Comparison of ENCODE assay signal across 11 cellular contexts in genomic region chr4:148030486-148030885, GRCh38.
DNase-seq lines count a peak whose midpoint lies in the region; ATAC-seq and TF ChIP-seq lines count a peak whose summit lies in the region.
"Had no signal": no experiment of that assay in that cellular context is flagged by ENCODE, and none has a peak within 500 bp of the region (broad histone marks: within the 10 kb centered on the region; RNA-seq: fewer than 3 reads in every experiment).

No MANE protein-coding gene starts in this region.

- no peak for TF ChIP-seq POLR2A in HCT116 (IDR thresholded peaks at IDR 0.05; ENCODE audit: borderline replicate concordance, extremely low read depth, insufficient read depth, insufficient read length)

- peak; percentile 24 to 34 for DNase-seq in AML-193 (lab: John Stamatoyannopoulos, UW)
- no peak for DNase-seq in HCT116 (ENCODE audit: low read depth, low spot score)
- peak; percentile 61 for DNase-seq in astrocyte of the spinal cord (ENCODE audit: low read depth, low spot score)
- DNase-seq in mesenchymal stem cell = peak; percentile 76
- DNase-seq in glomerular visceral epithelial cell (ENCODE audit: extremely low spot score) = no peak
- no peak for DNase-seq in NCI-H2029 treated with DMSO at 0.1 percent for 48 hours (lab: John Stamatoyannopoulos, UW)
- DNase-seq: amygdala, Caco-2, sigmoid colon had no signal

- ATAC-seq in HCT116 = no peak
- no peak for ATAC-seq in GM21619 (IDR thresholded peaks at IDR 0.05; ENCODE audit: unreplicated experiment)
- ATAC-seq in HG03457 (IDR thresholded peaks at IDR 0.05; ENCODE audit: unreplicated experiment) = no peak

- H4K91ac ChIP-seq in mesenchymal stem cell (ENCODE audit: low read length) = no peak overlapping the region

- H3K4me3 ChIP-seq in HCT116 (replicated peaks in 1 of 2; ENCODE audit: low read depth in 1 of 2, low read length in 2 of 2) (no peak overlapping the region), astrocyte of the spinal cord (ENCODE audit: low read depth, low read length) (no peak overlapping the region), mesenchymal stem cell (ENCODE audit: insufficient read depth in 1 of 2, low read depth in 1 of 2, low read length in 2 of 2) (no peak overlapping the region)
- H3K4me3 ChIP-seq: sigmoid colon had no signal

- H3K14ac ChIP-seq in mesenchymal stem cell (ENCODE audit: low read length in 2 of 2) = no peak overlapping the region

- no peak for TF ChIP-seq RAD21 in HCT116 (IDR thresholded peaks at IDR 0.05; ENCODE audit: low read depth)

- no peaks in the 10 kb centered on the region for H3K79me2 ChIP-seq in HCT116 (ENCODE audit: insufficient read depth, low read length)

- RAD21 ChIA-PET in HCT116 (lab: Charles Lee; ENCODE audit: low non-redundant PET in 1 of 2, low total read pairs in 2 of 2, uncharacterized antibody in 2 of 2, unreplicated experiment in 2 of 2) = no interaction called here

- H2BK15ac ChIP-seq in mesenchymal stem cell (ENCODE audit: low read depth, poor library complexity, severe bottlenecking) = no peak overlapping the region

- no peak overlapping the region for H3K4ac ChIP-seq in mesenchymal stem cell (ENCODE audit: low read depth in 1 of 2, low read length in 2 of 2)

- H3K27ac ChIP-seq in HCT116 (ENCODE audit: low read depth, low read length) = no peak overlapping the region
- no peak overlapping the region for H3K27ac ChIP-seq in mesenchymal stem cell (ENCODE audit: low read length, poor library complexity, severe bottlenecking)

- no peak overlapping the region for H2AK5ac ChIP-seq in mesenchymal stem cell (ENCODE audit: low read length, severe bottlenecking)

- H3K9me2 ChIP-seq in HCT116 (ENCODE audit: insufficient read depth) = no peaks in the 10 kb centered on the region

- H3K18ac ChIP-seq in mesenchymal stem cell (ENCODE audit: low read depth in 1 of 2, low read length in 2 of 2) = no peak overlapping the region

- intact Hi-C loops in HCT116 (cut with micrococcal nuclease) = no loop called here

- H3K79me1 ChIP-seq in mesenchymal stem cell (replicated peaks; ENCODE audit: low read length, poor library complexity, severe bottlenecking) = peaks cover 16% of the 10 kb centered on the region

- CTCF ChIA-PET in HCT116 (lab: Charles Lee) = no interaction called here

- H3K23ac ChIP-seq in mesenchymal stem cell (ENCODE audit: low read length in 2 of 2) = no peak overlapping the region

- in situ Hi-C loops in astrocyte of the spinal cord (cut with HindIII; ENCODE audit: low sequenced_read_pairs) = no loop called here

- H3K9me3 ChIP-seq in HCT116 (ENCODE audit: control insufficient read depth in 1 of 2, insufficient read depth in 1 of 2, low read depth in 1 of 2, low read length in 2 of 2) (no peaks in the 10 kb centered on the region), mesenchymal stem cell (ENCODE audit: control insufficient read depth, low read length) (no peaks in the 10 kb centered on the region)
- H3K9me3 ChIP-seq: Caco-2, sigmoid colon had no signal

- no peak overlapping the region for H3K4me2 ChIP-seq in HCT116 (ENCODE audit: low read length)
- H3K4me2 ChIP-seq in mesenchymal stem cell (ENCODE audit: low read length, poor library complexity, severe bottlenecking) = no peak overlapping the region

- H4K20me1 ChIP-seq in HCT116 (ENCODE audit: insufficient read depth) = no peaks in the 10 kb centered on the region

- no peak overlapping the region for H3K9ac ChIP-seq in HCT116 (ENCODE audit: low read length)
- no peak overlapping the region for H3K9ac ChIP-seq in mesenchymal stem cell (ENCODE audit: low read length)

- H3K27me3 ChIP-seq in HCT116 (ENCODE audit: insufficient read depth, low read length) (no peaks in the 10 kb centered on the region), mesenchymal stem cell (ENCODE audit: control insufficient read depth in 1 of 2, insufficient read depth in 1 of 2, low read length in 2 of 2) (no peaks in the 10 kb centered on the region)
- H3K27me3 ChIP-seq: sigmoid colon had no signal

- H3K4me1 ChIP-seq in HCT116 (ENCODE audit: control insufficient read depth in 1 of 2, insufficient read depth in 2 of 2, low read length in 2 of 2) = no peaks in the 10 kb centered on the region
- no peaks in the 10 kb centered on the region for H3K4me1 ChIP-seq in mesenchymal stem cell (ENCODE audit: control insufficient read depth, insufficient read depth, low read depth, low read length)
- H3K4me1 ChIP-seq: Caco-2 had no signal

- H2AFZ ChIP-seq in HCT116 (ENCODE audit: low read depth, low read length, poor library complexity, severe bottlenecking) = no peak overlapping the region
- no peak overlapping the region for H2AFZ ChIP-seq in mesenchymal stem cell (ENCODE audit: low read depth, low read length)

- BruUV-seq in HCT116 (replicated peaks; lab: Mats Ljungman, UMichigan) = no TSS peak

- no peaks in the 10 kb centered on the region for H3K36me3 ChIP-seq in HCT116 (ENCODE audit: control insufficient read depth in 1 of 2, insufficient read depth in 2 of 2, low read length in 2 of 2)
- peaks cover 0 to 14% of the 10 kb centered on the region in 2 experiments for H3K36me3 ChIP-seq in mesenchymal stem cell (ENCODE audit: control insufficient read depth in 1 of 2, insufficient read depth in 2 of 2, low read depth in 1 of 2, low read length in 2 of 2)
- H3K36me3 ChIP-seq: sigmoid colon had no signal

- TF ChIP-seq CTCF in HCT116 (IDR thresholded peaks at IDR 0.05 in 2 of 3, conservative IDR thresholded peaks at IDR 0.05 in 1 of 3; ENCODE audit: borderline replicate concordance in 1 of 3, insufficient read depth in 1 of 3, low read depth in 2 of 3, low read length in 2 of 3) (no peak), astrocyte of the spinal cord (IDR thresholded peaks at IDR 0.05; ENCODE audit: low read depth, low read length) (no peak)

- H2BK12ac ChIP-seq in mesenchymal stem cell (ENCODE audit: low read length in 2 of 2) = no peak overlapping the region

- H4K8ac ChIP-seq in mesenchymal stem cell (ENCODE audit: low read length) = no peak overlapping the region

- H2BK120ac ChIP-seq in mesenchymal stem cell (ENCODE audit: low read depth, low read length) = no peak overlapping the region

- POLR2A ChIA-PET in HCT116 (lab: Charles Lee) = no interaction called here

- no peak overlapping the region for H2BK5ac ChIP-seq in mesenchymal stem cell (ENCODE audit: low read depth, low read length, poor library complexity, severe bottlenecking)

TF ChIP-seq in HCT116, 20 proteins besides CTCF, POLR2A, EP300 and RAD21:
- TF ChIP-seq CEBPB (IDR thresholded peaks at IDR 0.05; ENCODE audit: low read depth) = peak; percentile 80
- no peak for TF ChIP-seq EGR1 (IDR thresholded peaks at IDR 0.05; ENCODE audit: low read depth)

Comparison
In these comparisons a context has a peak if more than half of its experiments do, and no peak if none do; other contexts are left out.
1. DNase-seq: peak in AML-193 (2 of 2), astrocyte of the spinal cord (single experiment) and mesenchymal stem cell (single experiment); none in HCT116 (single experiment), glomerular visceral epithelial cell (single experiment) and NCI-H2029 treated with DMSO at 0.1 percent for 48 hours (single experiment).